Comparison of ENCODE assay signal across 1 cellular context in the genomic region with DNA sequence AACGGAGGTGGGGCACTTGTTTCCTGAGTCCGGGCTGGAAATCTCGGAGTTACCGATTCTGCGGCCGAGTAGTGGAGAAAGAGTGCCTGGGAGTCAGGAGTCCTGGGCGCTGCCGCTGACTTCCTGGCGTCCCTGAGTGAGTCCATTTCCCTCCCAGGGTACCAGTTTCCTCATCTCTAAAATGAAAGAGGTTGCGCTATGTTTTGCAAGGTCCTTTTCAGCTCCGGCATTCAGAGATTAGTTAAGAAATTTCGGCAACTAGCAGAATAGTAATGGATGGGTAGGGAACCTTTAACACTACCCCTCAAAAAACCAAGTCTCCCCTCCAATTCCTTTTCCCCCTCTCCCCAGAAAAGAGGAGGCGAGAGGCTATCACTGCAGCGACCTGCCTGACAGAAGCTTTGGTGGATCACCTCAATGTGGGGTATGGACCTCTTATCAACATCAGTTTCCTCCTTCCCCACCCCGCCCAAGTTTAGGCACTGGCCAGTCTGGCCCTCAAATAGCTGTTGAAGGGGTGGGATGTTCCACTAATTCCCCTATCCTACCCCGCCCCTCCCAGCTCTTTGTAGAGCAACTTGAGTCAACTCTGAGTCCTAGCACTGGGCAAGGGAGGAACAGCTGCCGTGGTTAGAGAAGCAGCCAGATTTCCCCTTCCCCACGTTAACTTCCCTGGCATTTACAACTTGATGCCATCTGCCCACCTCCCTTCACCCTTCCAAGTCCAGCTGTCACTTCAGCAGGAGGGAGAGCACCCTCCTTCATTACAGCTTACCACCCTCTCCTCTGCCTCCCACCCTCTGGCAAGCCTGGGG.
TF ChIP-seq lines count a peak whose summit lies in the region.

No MANE protein-coding gene starts in this region.

TF ChIP-seq in HepG2, 621 proteins besides CTCF, POLR2A, EP300 and RAD21:
- TF ChIP-seq RORA (CRISPR knock-in tag; IDR thresholded peaks at IDR 0.05) = no peak
- TF ChIP-seq ATRX (CRISPR knock-in tag; IDR thresholded peaks at IDR 0.05; ENCODE audit: borderline replicate concordance) = no peak
- no peak for TF ChIP-seq SNAPC2 (CRISPR knock-in tag; IDR thresholded peaks at IDR 0.05)
- no peak for TF ChIP-seq PBX3 (CRISPR knock-in tag; IDR thresholded peaks at IDR 0.05; ENCODE audit: borderline replicate concordance)
- TF ChIP-seq ZNF563 (CRISPR knock-in tag; IDR thresholded peaks at IDR 0.05) = no peak
- no peak for TF ChIP-seq TRIM24 (CRISPR knock-in tag; IDR thresholded peaks at IDR 0.05)
- TF ChIP-seq NFE2L2 (IDR thresholded peaks at IDR 0.05; ENCODE audit: low read length) = no peak
- TF ChIP-seq CBX1 (IDR thresholded peaks at IDR 0.05; ENCODE audit: low read depth) = no peak
- TF ChIP-seq NFATC3 (CRISPR knock-in tag; IDR thresholded peaks at IDR 0.05) = 0 out of 2 replicates have a peak, but pooled peaks have one; percentile 52
- no peak for TF ChIP-seq HNF4A (CRISPR knock-in tag; IDR thresholded peaks at IDR 0.05)
- TF ChIP-seq PHF21A (CRISPR knock-in tag; IDR thresholded peaks at IDR 0.05) = no peak
- TF ChIP-seq CSRNP1 (CRISPR knock-in tag; IDR thresholded peaks at IDR 0.05) = 0 out of 2 replicates have a peak, but pooled peaks have one; percentile 18
- TF ChIP-seq ZBTB1 (CRISPR knock-in tag; IDR thresholded peaks at IDR 0.05; ENCODE audit: borderline replicate concordance) = no peak
- no peak for TF ChIP-seq SKIL (CRISPR knock-in tag; IDR thresholded peaks at IDR 0.05; ENCODE audit: borderline replicate concordance)
- TF ChIP-seq TCF7 (IDR thresholded peaks at IDR 0.05; ENCODE audit: low read depth) = no peak
- no peak for TF ChIP-seq ISX (CRISPR knock-in tag; conservative IDR thresholded peaks at IDR 0.05)
- TF ChIP-seq, protein P1, sequence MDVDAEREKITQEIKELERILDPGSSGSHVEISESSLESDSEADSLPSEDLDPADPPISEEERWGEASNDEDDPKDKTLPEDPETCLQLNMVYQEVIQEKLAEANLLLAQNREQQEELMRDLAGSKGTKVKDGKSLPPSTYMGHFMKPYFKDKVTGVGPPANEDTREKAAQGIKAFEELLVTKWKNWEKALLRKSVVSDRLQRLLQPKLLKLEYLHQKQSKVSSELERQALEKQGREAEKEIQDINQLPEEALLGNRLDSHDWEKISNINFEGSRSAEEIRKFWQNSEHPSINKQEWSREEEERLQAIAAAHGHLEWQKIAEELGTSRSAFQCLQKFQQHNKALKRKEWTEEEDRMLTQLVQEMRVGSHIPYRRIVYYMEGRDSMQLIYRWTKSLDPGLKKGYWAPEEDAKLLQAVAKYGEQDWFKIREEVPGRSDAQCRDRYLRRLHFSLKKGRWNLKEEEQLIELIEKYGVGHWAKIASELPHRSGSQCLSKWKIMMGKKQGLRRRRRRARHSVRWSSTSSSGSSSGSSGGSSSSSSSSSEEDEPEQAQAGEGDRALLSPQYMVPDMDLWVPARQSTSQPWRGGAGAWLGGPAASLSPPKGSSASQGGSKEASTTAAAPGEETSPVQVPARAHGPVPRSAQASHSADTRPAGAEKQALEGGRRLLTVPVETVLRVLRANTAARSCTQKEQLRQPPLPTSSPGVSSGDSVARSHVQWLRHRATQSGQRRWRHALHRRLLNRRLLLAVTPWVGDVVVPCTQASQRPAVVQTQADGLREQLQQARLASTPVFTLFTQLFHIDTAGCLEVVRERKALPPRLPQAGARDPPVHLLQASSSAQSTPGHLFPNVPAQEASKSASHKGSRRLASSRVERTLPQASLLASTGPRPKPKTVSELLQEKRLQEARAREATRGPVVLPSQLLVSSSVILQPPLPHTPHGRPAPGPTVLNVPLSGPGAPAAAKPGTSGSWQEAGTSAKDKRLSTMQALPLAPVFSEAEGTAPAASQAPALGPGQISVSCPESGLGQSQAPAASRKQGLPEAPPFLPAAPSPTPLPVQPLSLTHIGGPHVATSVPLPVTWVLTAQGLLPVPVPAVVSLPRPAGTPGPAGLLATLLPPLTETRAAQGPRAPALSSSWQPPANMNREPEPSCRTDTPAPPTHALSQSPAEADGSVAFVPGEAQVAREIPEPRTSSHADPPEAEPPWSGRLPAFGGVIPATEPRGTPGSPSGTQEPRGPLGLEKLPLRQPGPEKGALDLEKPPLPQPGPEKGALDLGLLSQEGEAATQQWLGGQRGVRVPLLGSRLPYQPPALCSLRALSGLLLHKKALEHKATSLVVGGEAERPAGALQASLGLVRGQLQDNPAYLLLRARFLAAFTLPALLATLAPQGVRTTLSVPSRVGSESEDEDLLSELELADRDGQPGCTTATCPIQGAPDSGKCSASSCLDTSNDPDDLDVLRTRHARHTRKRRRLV (CRISPR knock-in tag; IDR thresholded peaks at IDR 0.05) = 0 out of 2 replicates have a peak, but pooled peaks have one; percentile 49
- no peak for TF ChIP-seq EED (CRISPR knock-in tag; IDR thresholded peaks at IDR 0.05)
- no peak for TF ChIP-seq ZNF768 (CRISPR knock-in tag; IDR thresholded peaks at IDR 0.05)
- TF ChIP-seq KDM5B (CRISPR knock-in tag; IDR thresholded peaks at IDR 0.05; ENCODE audit: borderline replicate concordance) = no peak
- TF ChIP-seq SRSF1 (optimal IDR thresholded peaks at IDR 0.05; ENCODE audit: low read depth, low read length) = peak; percentile 3
- TF ChIP-seq ZNF124 (CRISPR knock-in tag; IDR thresholded peaks at IDR 0.05) = no peak
- TF ChIP-seq DNMT3B (CRISPR knock-in tag; conservative IDR thresholded peaks at IDR 0.05) = no peak
- TF ChIP-seq, protein P2, sequence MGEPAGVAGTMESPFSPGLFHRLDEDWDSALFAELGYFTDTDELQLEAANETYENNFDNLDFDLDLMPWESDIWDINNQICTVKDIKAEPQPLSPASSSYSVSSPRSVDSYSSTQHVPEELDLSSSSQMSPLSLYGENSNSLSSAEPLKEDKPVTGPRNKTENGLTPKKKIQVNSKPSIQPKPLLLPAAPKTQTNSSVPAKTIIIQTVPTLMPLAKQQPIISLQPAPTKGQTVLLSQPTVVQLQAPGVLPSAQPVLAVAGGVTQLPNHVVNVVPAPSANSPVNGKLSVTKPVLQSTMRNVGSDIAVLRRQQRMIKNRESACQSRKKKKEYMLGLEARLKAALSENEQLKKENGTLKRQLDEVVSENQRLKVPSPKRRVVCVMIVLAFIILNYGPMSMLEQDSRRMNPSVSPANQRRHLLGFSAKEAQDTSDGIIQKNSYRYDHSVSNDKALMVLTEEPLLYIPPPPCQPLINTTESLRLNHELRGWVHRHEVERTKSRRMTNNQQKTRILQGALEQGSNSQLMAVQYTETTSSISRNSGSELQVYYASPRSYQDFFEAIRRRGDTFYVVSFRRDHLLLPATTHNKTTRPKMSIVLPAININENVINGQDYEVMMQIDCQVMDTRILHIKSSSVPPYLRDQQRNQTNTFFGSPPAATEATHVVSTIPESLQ (CRISPR knock-in tag; conservative IDR thresholded peaks at IDR 0.05) = no peak
- no peak for TF ChIP-seq HDAC2 (CRISPR knock-in tag; IDR thresholded peaks at IDR 0.05)
- TF ChIP-seq, protein P3, sequence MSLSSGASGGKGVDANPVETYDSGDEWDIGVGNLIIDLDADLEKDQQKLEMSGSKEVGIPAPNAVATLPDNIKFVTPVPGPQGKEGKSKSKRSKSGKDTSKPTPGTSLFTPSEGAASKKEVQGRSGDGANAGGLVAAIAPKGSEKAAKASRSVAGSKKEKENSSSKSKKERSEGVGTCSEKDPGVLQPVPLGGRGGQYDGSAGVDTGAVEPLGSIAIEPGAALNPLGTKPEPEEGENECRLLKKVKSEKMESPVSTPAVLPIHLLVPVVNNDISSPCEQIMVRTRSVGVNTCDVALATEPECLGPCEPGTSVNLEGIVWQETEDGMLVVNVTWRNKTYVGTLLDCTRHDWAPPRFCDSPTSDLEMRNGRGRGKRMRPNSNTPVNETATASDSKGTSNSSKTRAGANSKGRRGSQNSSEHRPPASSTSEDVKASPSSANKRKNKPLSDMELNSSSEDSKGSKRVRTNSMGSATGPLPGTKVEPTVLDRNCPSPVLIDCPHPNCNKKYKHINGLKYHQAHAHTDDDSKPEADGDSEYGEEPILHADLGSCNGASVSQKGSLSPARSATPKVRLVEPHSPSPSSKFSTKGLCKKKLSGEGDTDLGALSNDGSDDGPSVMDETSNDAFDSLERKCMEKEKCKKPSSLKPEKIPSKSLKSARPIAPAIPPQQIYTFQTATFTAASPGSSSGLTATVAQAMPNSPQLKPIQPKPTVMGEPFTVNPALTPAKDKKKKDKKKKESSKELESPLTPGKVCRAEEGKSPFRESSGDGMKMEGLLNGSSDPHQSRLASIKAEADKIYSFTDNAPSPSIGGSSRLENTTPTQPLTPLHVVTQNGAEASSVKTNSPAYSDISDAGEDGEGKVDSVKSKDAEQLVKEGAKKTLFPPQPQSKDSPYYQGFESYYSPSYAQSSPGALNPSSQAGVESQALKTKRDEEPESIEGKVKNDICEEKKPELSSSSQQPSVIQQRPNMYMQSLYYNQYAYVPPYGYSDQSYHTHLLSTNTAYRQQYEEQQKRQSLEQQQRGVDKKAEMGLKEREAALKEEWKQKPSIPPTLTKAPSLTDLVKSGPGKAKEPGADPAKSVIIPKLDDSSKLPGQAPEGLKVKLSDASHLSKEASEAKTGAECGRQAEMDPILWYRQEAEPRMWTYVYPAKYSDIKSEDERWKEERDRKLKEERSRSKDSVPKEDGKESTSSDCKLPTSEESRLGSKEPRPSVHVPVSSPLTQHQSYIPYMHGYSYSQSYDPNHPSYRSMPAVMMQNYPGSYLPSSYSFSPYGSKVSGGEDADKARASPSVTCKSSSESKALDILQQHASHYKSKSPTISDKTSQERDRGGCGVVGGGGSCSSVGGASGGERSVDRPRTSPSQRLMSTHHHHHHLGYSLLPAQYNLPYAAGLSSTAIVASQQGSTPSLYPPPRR (CRISPR knock-in tag; IDR thresholded peaks at IDR 0.05; ENCODE audit: borderline replicate concordance) = no peak
